Comparison of ENCODE assay signal across 13 cellular contexts in genomic region chr1:163231385-163231784, GRCh38. TPM values are rescaled to one million over a fixed set of nuclear protein-coding genes. Genes with fewer than 3 reads are reported as not detected.
DNase-seq lines count a peak whose midpoint lies in the region; ATAC-seq lines count a peak whose summit lies in the region.
"Had no signal": no experiment of that assay in that cellular context is flagged by ENCODE, and none has a peak within 500 bp of the region (broad histone marks: within the 10 kb centered on the region; RNA-seq: fewer than 3 reads in every experiment).

No MANE protein-coding gene starts in this region.

- H3K4me1 ChIP-seq in SJSA1 (replicated peaks) = peaks cover 27% of the 10 kb centered on the region
- H3K4me1 ChIP-seq: vagina had no signal

- no peak for ATAC-seq in GM19351 (IDR thresholded peaks at IDR 0.05; ENCODE audit: unreplicated experiment)
- ATAC-seq in GM21381 (IDR thresholded peaks at IDR 0.05; ENCODE audit: unreplicated experiment) = no peak

- H3K27ac ChIP-seq in SJSA1 = peak overlapping the region; percentile 18
- H3K27ac ChIP-seq: C4-2B, RWPE1, vagina had no signal

- H3K36me3 ChIP-seq in SJSA1 = no peaks in the 10 kb centered on the region
- H3K36me3 ChIP-seq: vagina had no signal

- no peaks in the 10 kb centered on the region for H3K27me3 ChIP-seq in SJSA1 (replicated peaks)
- H3K27me3 ChIP-seq: vagina had no signal

- peak; percentile 66 for DNase-seq in AG20443 (ENCODE audit: low spot score)
- peak in 1 of 2 experiments; percentile 70 for DNase-seq in SJSA1 (ENCODE audit: low read depth in 1 of 2, low spot score in 2 of 2)
- peak; percentile 79 for DNase-seq in fibroblast of peridontal ligament (ENCODE audit: extremely low read depth)
- DNase-seq in non-pigmented ciliary epithelial cell (ENCODE audit: low read depth) = peak; percentile 18
- no peak for DNase-seq in NCI-H526 (lab: John Stamatoyannopoulos, UW)
- no peak for DNase-seq in inferior parietal cortex (ENCODE audit: extremely low spot score)
- DNase-seq: DND-41, mammary epithelial cell had no signal

- no peaks in the 10 kb centered on the region for H3K9me3 ChIP-seq in SJSA1 (replicated peaks)
- H3K9me3 ChIP-seq: vagina had no signal

- no peak overlapping the region for H3K4me3 ChIP-seq in SJSA1
- H3K4me3 ChIP-seq: vagina had no signal

RNA-seq across cellular contexts. Expression of gene RGS5, which starts 28.7 kb away (rescaled TPM):
- 1.9 and 7.8 TPM in 2 replicates for total RNA-seq in SJSA1 (2014; rRNA removed; shearing (Covaris generic))

Comparison
In these comparisons a context has a peak if more than half of its experiments do, and no peak if none do; other contexts are left out.
1. DNase-seq: peak in AG20443 (single experiment), fibroblast of peridontal ligament (single experiment) and non-pigmented ciliary epithelial cell (single experiment); none in NCI-H526 (0 of 2) and inferior parietal cortex (single experiment).